ENCODE assay signal across 8 cellular contexts in genomic region chr17:82449883-82450356, GRCh38. TPM values are rescaled to one million over a fixed set of nuclear protein-coding genes. Genes with fewer than 3 reads are reported as not detected.
DNase-seq lines count a peak whose midpoint lies in the region; ATAC-seq, FAIRE-seq and TF ChIP-seq lines count a peak whose summit lies in the region.

No MANE protein-coding gene starts in this region.

- TF ChIP-seq POLR2A in K562 (conservative IDR thresholded peaks at IDR 0.05): no peak
- no peak for TF ChIP-seq POLR2A in stomach (IDR thresholded peaks at IDR 0.05)

- no TSS peak for BruUV-seq in K562 (replicated peaks; lab: Mats Ljungman, UMichigan)

- H3K9me3 ChIP-seq in K562 (replicated peaks; ENCODE audit: control insufficient read depth, insufficient read depth, low read depth, low read length) (no peaks in the 10 kb centered on the region), lung (ENCODE audit: control insufficient read depth in 2 of 2, insufficient read depth in 1 of 2, low read length in 1 of 2) (no peaks in the 10 kb centered on the region), stomach (no peaks in the 10 kb centered on the region)

- 18% methylated on average over 15 of the region's 18 CpGs for WGBS in K562 (ENCODE audit: insufficient coverage, low coverage, missing lambda C conversion rate)
- 33 to 42% methylated on average over 18 of the region's 18 CpGs for WGBS in lung, 2 donors
- 44 to 56% (median 53%) methylated on average over 18 of the region's 18 CpGs for WGBS in stomach, 5 donors

- peak overlapping the region; percentile 85 to 99 for H3K9ac ChIP-seq in K562 (ENCODE audit: insufficient read depth in 1 of 2, low read depth in 2 of 2, low read length in 2 of 2)

- POLR2A ChIA-PET in K562 (lab: Yijun Ruan, JAX): interaction anchor here (1.1 kb wide), 1 partner anchor 16 kb away, joined by 4 read pairs; no protein-coding TSS in a partner anchor

- H2AFZ ChIP-seq in K562 (ENCODE audit: low read depth, low read length): peak overlapping the region; percentile 93

- peaks cover 27% of the 10 kb centered on the region for H3K79me2 ChIP-seq in K562 (ENCODE audit: control insufficient read depth, insufficient read depth, low read length)

- CTCF ChIA-PET in K562 (lab: Yijun Ruan, JAX; ENCODE audit: low intra/inter-chr PET ratio): interaction anchor here (0.6 kb wide), 1 partner anchor 290 kb away, joined by 4 read pairs; no protein-coding TSS in a partner anchor

- H3K36me3 ChIP-seq in K562 (ENCODE audit: control insufficient read depth, insufficient read depth, low read length) (peaks cover 10% of the 10 kb centered on the region; the same call in 2 of the 3 replicates), lung (ENCODE audit: control insufficient read depth in 2 of 2, insufficient read depth in 2 of 2, low read length in 2 of 2) (peaks cover 0 to 13% of the 10 kb centered on the region in 2 donors), stomach (peaks cover 0 to 28% (median 18%) of the 10 kb centered on the region in 4 donors)

- peak overlapping the region; percentile 85 for H3K27ac ChIP-seq in K562 (ENCODE audit: extremely low read depth, low read depth, low read length)
- H3K27ac ChIP-seq in lung (ENCODE audit: low read depth in 1 of 2, low read length in 1 of 2): peak overlapping the region; percentile 95 to 98
- H3K27ac ChIP-seq in stomach: peak overlapping the region; percentile 88 to 97 (median 95)

- H3K4me3 ChIP-seq in K562 (peak overlapping the region; percentile 93), lung (peak overlapping the region; percentile 95), stomach (peak overlapping the region; percentile 77 to 97 (median 86))

- no peaks in the 10 kb centered on the region for H3K9me1 ChIP-seq in K562 (ENCODE audit: control insufficient read depth, insufficient read depth, low read length)

- TF ChIP-seq CTCF in K562 (IDR thresholded peaks at IDR 0.05 in 2 of 3, conservative IDR thresholded peaks at IDR 0.05 in 1 of 3; ENCODE audit: insufficient read depth in 2 of 3, low read depth in 1 of 3, low read length in 3 of 3): no peak
- no peak for TF ChIP-seq CTCF in lung (IDR thresholded peaks at IDR 0.05; ENCODE audit: control extremely low read depth, extremely low read depth)
- no peak for TF ChIP-seq CTCF in stomach (IDR thresholded peaks at IDR 0.05)

- peak; percentile 25 for DNase-seq in RKO (ENCODE audit: low spot score)
- DNase-seq in K562 (ENCODE audit: extremely low read depth in 1 of 4, low spot score in 3 of 4): no peak
- DNase-seq in lung (ENCODE audit: low spot score): no peak
- no peak for DNase-seq in stomach
- no peak for DNase-seq in NCI-H446 (lab: John Stamatoyannopoulos, UW)
- no peak for DNase-seq in NCI-H2081 treated with DMSO at 0.1 percent for 48 hours (lab: John Stamatoyannopoulos, UW)

- intact Hi-C loops in K562 (cut with micrococcal nuclease): no loop called here
- intact Hi-C loops in stomach (cut with DNase I; ENCODE audit: low total_unique reads): no loop called here

- TF ChIP-seq EP300 in K562 (IDR thresholded peaks at IDR 0.05; ENCODE audit: low read length) (no peak), stomach (IDR thresholded peaks at IDR 0.05) (no peak)

- H3K4me2 ChIP-seq in K562 (ENCODE audit: insufficient read depth, low read length): peak overlapping the region; percentile 90

- in situ Hi-C loops in K562 (cut with MboI): no loop called here

- ATAC-seq in GM19023 (IDR thresholded peaks at IDR 0.05; ENCODE audit: unreplicated experiment) (peak; percentile 6), K562 (no peak; the same call in 1 of the 3 replicates), lung (ENCODE audit: insufficient read depth, low FRiP score) (no peak), HG03520 (IDR thresholded peaks at IDR 0.05; ENCODE audit: unreplicated experiment) (no peak)

- H3K4me1 ChIP-seq in K562 (replicated peaks in 1 of 2; ENCODE audit: control insufficient read depth in 2 of 2, insufficient read depth in 2 of 2, low read length in 2 of 2) (peaks cover 21 to 57% of the 10 kb centered on the region in 2 experiments), lung (ENCODE audit: control insufficient read depth in 2 of 2, insufficient read depth in 2 of 2, low read length in 2 of 2) (peaks cover 7 to 21% of the 10 kb centered on the region in 2 donors), stomach (peaks cover 29 to 56% (median 40%) of the 10 kb centered on the region in 4 donors)

- H3K27me3 ChIP-seq in K562 (ENCODE audit: control insufficient read depth in 2 of 2, insufficient read depth in 2 of 2, low read length in 2 of 2): no peaks in the 10 kb centered on the region
- H3K27me3 ChIP-seq in lung (ENCODE audit: control insufficient read depth, insufficient read depth): no peaks in the 10 kb centered on the region
- H3K27me3 ChIP-seq in stomach: no peaks in the 10 kb centered on the region

- H4K20me1 ChIP-seq in K562 (replicated peaks; ENCODE audit: control insufficient read depth, insufficient read depth, low read length): no peaks in the 10 kb centered on the region

- no peak for TF ChIP-seq RAD21 in K562 (CRISPR knock-in tag; conservative IDR thresholded peaks at IDR 0.05 in 1 of 2, IDR thresholded peaks at IDR 0.05 in 1 of 2)

- FAIRE-seq in K562 (lab: Jason Lieb, UNC): no peak

RNA-seq across cellular contexts. Expression of gene CYBC1, which starts 0.6 kb away (rescaled TPM):
- total RNA-seq in K562 (2011; cell fraction: chromatin; rRNA removed; ENCODE audit: low replicate concordance): 155 and 369 TPM in 2 replicates
- 226 and 254 TPM in 2 replicates for total RNA-seq in K562 (2011; cell fraction: nucleolus; rRNA removed)
- total RNA-seq in K562 (2011; cell fraction: nucleoplasm; rRNA removed): 195 and 197 TPM in 2 replicates
- total RNA-seq in K562 (2014; rRNA removed) (51.8 and 54.5 TPM in 2 replicates), K562 (2014; rRNA removed; fragmentation: Illumina TruSeq; extraction: Trizol) (29.5 and 35.8 TPM in 2 replicates), K562 (2015; rRNA removed; fragmentation: Illumina TruSeq; extraction: Trizol) (47.8 and 50.1 TPM in 2 replicates), K562 (2021) (71.4 and 71.8 TPM in 2 replicates), lung (100 to 1,000 TPM in 1 of 2 donors, 10 to 100 TPM in 1; 76.4 to 108 TPM), stomach (100 to 1,000 TPM in 2 of 5 donors, 10 to 100 TPM in 3; 41.5 to 196 (median 53.0) TPM)
- polyA plus RNA-seq in K562 (2011; rRNA removed) (49.9 TPM in 2 replicates), K562 (2014; fragmentation: Illumina TruSeq; extraction: Trizol) (68.5 and 74.8 TPM in 2 replicates), K562 (2014; fragmentation: Nextera tagmentation; extraction: Ambion mirVana) (1 to 10 TPM; 1.3 to 3.8 TPM), K562 (2014; rRNA removed) (64.3 and 64.8 TPM in 2 replicates), lung (100 to 1,000 TPM in 1 of 2 donors, 10 to 100 TPM in 1; 37.4 to 144 TPM), stomach (10 to 100 TPM; 35.9 to 43.4 (median 40.3) TPM)
- polyA plus RNA-seq in K562 (2011; cell fraction: cytosol; rRNA removed): 58.3 and 104 TPM in 2 replicates
- polyA plus RNA-seq in K562 (2011; cell fraction: nucleus; rRNA removed): 149 and 242 TPM in 2 replicates
- polyA plus RNA-seq in K562 (2012): 74.7 and 93.3 TPM in 2 replicates
- 17.2 and 36.1 TPM in 2 replicates for polyA minus RNA-seq in K562 (2011; rRNA and poly(A)+ RNA removed)
- polyA minus RNA-seq in K562 (2011; cell fraction: cytosol; rRNA and poly(A)+ RNA removed): 32.9 and 43.7 TPM in 2 replicates
- 56.5 and 68.9 TPM in 2 replicates for polyA minus RNA-seq in K562 (2011; cell fraction: nucleus; rRNA and poly(A)+ RNA removed)

RNA-seq across cellular contexts. Expression of gene NARF, which starts 8.6 kb away (rescaled TPM):
- 547 and 619 TPM in 2 replicates for total RNA-seq in K562 (2011; cell fraction: chromatin; rRNA removed; ENCODE audit: low replicate concordance)
- total RNA-seq in K562 (2011; cell fraction: nucleolus; rRNA removed): 271 and 284 TPM in 2 replicates
- total RNA-seq in K562 (2011; cell fraction: nucleoplasm; rRNA removed): 322 TPM in 2 replicates
- total RNA-seq in K562 (2014; rRNA removed) (132 and 145 TPM in 2 replicates), K562 (2014; rRNA removed; fragmentation: Illumina TruSeq; extraction: Trizol) (101 and 104 TPM in 2 replicates), K562 (2015; rRNA removed; fragmentation: Illumina TruSeq; extraction: Trizol) (84.1 and 89.0 TPM in 2 replicates), K562 (2021) (272 and 273 TPM in 2 replicates), lung (10 to 100 TPM; 57.7 to 60.1 TPM), stomach (10 to 100 TPM; 29.4 to 83.9 (median 36.2) TPM)
- polyA plus RNA-seq in K562 (2011; rRNA removed) (396 and 423 TPM in 2 replicates), K562 (2014; fragmentation: Illumina TruSeq; extraction: Trizol) (218 and 257 TPM in 2 replicates), K562 (2014; fragmentation: Nextera tagmentation; extraction: Ambion mirVana) (100 to 1,000 TPM in 1 of 2 experiments, 10 to 100 TPM in 1; 60.4 to 114 TPM), K562 (2014; rRNA removed) (250 and 261 TPM in 2 replicates), lung (10 to 100 TPM; 54.7 to 59.8 TPM), stomach (10 to 100 TPM; 71.9 to 78.2 (median 78.1) TPM)
- polyA plus RNA-seq in K562 (2011; cell fraction: cytosol; rRNA removed): 406 and 485 TPM in 2 replicates
- polyA plus RNA-seq in K562 (2011; cell fraction: nucleus; rRNA removed): 513 and 551 TPM in 2 replicates
- 317 and 446 TPM in 2 replicates for polyA plus RNA-seq in K562 (2012)
- polyA minus RNA-seq in K562 (2011; rRNA and poly(A)+ RNA removed): 234 and 254 TPM in 2 replicates
- polyA minus RNA-seq in K562 (2011; cell fraction: cytosol; rRNA and poly(A)+ RNA removed): 143 and 160 TPM in 2 replicates
- 73.8 and 104 TPM in 2 replicates for polyA minus RNA-seq in K562 (2011; cell fraction: nucleus; rRNA and poly(A)+ RNA removed)

RNA-seq across cellular contexts. Expression of gene OGFOD3, which starts 31.5 kb away (rescaled TPM):
- total RNA-seq in K562 (2011; cell fraction: chromatin; rRNA removed; ENCODE audit: low replicate concordance): 39.5 and 85.3 TPM in 2 replicates
- total RNA-seq in K562 (2011; cell fraction: nucleolus; rRNA removed): 68.9 and 71.6 TPM in 2 replicates
- total RNA-seq in K562 (2011; cell fraction: nucleoplasm; rRNA removed): 53.3 and 56.9 TPM in 2 replicates
- 34.7 and 44.7 TPM in 2 replicates for total RNA-seq in K562 (2014; rRNA removed)
- 8.9 and 12.3 TPM in 2 replicates for total RNA-seq in K562 (2014; rRNA removed; fragmentation: Illumina TruSeq; extraction: Trizol)
- 18.0 and 18.9 TPM in 2 replicates for total RNA-seq in K562 (2015; rRNA removed; fragmentation: Illumina TruSeq; extraction: Trizol)
- 40.5 and 43.6 TPM in 2 replicates for total RNA-seq in K562 (2021)
- polyA plus RNA-seq in K562 (2011; rRNA removed): 23.8 and 31.8 TPM in 2 replicates
- polyA plus RNA-seq in K562 (2011; cell fraction: cytosol; rRNA removed): 43.8 and 57.1 TPM in 2 replicates
- polyA plus RNA-seq in K562 (2011; cell fraction: nucleus; rRNA removed): 27.5 and 35.1 TPM in 2 replicates
- 31.5 and 39.2 TPM in 2 replicates for polyA plus RNA-seq in K562 (2012)
- 18.3 and 23.3 TPM in 2 replicates for polyA plus RNA-seq in K562 (2014; fragmentation: Illumina TruSeq; extraction: Trizol)
- 1 to 10 TPM in 1 of 2 experiments, under 1 TPM in 1; 0.69 to 1.8 TPM for polyA plus RNA-seq in K562 (2014; fragmentation: Nextera tagmentation; extraction: Ambion mirVana)
- 33.3 and 34.5 TPM in 2 replicates for polyA plus RNA-seq in K562 (2014; rRNA removed)
- 15.2 and 19.6 TPM in 2 replicates for polyA minus RNA-seq in K562 (2011; rRNA and poly(A)+ RNA removed)
- polyA minus RNA-seq in K562 (2011; cell fraction: cytosol; rRNA and poly(A)+ RNA removed): 27.3 and 39.2 TPM in 2 replicates
- 8.6 and 12.7 TPM in 2 replicates for polyA minus RNA-seq in K562 (2011; cell fraction: nucleus; rRNA and poly(A)+ RNA removed)
- 10 to 100 TPM; 20.6 to 41.6 TPM for total RNA-seq in lung
- 10 to 100 TPM; 28.2 to 31.4 TPM for polyA plus RNA-seq in lung
- 10 to 100 TPM; 10.5 to 30.4 (median 23.2) TPM for total RNA-seq in stomach
- 10 to 100 TPM; 13.9 to 17.3 (median 15.3) TPM for polyA plus RNA-seq in stomach

RNA-seq across cellular contexts. Expression of gene HEXD, which starts 31.8 kb away (rescaled TPM):
- 73.7 and 159 TPM in 2 replicates for total RNA-seq in K562 (2011; cell fraction: chromatin; rRNA removed; ENCODE audit: low replicate concordance)
- 83.4 and 88.2 TPM in 2 replicates for total RNA-seq in K562 (2011; cell fraction: nucleolus; rRNA removed)
- 65.7 and 67.2 TPM in 2 replicates for total RNA-seq in K562 (2011; cell fraction: nucleoplasm; rRNA removed)
- 10.5 and 12.3 TPM in 2 replicates for total RNA-seq in K562 (2014; rRNA removed)
- 5.3 and 6.7 TPM in 2 replicates for total RNA-seq in K562 (2014; rRNA removed; fragmentation: Illumina TruSeq; extraction: Trizol)
- 8.3 and 10.0 TPM in 2 replicates for total RNA-seq in K562 (2015; rRNA removed; fragmentation: Illumina TruSeq; extraction: Trizol)
- total RNA-seq in K562 (2021): 16.9 and 17.5 TPM in 2 replicates
- 20.0 and 22.3 TPM in 2 replicates for polyA plus RNA-seq in K562 (2011; rRNA removed)
- polyA plus RNA-seq in K562 (2011; cell fraction: cytosol; rRNA removed): 9.6 and 16.9 TPM in 2 replicates
- polyA plus RNA-seq in K562 (2011; cell fraction: nucleus; rRNA removed): 208 and 322 TPM in 2 replicates
- 13.2 and 23.9 TPM in 2 replicates for polyA plus RNA-seq in K562 (2012)
- 8.7 and 10.9 TPM in 2 replicates for polyA plus RNA-seq in K562 (2014; fragmentation: Illumina TruSeq; extraction: Trizol)
- 1 to 10 TPM; 1.0 TPM for polyA plus RNA-seq in K562 (2014; fragmentation: Nextera tagmentation; extraction: Ambion mirVana)
- 21.9 and 25.3 TPM in 2 replicates for polyA plus RNA-seq in K562 (2014; rRNA removed)
- polyA minus RNA-seq in K562 (2011; rRNA and poly(A)+ RNA removed): 6.1 and 7.1 TPM in 2 replicates
- polyA minus RNA-seq in K562 (2011; cell fraction: cytosol; rRNA and poly(A)+ RNA removed): 5.5 and 6.5 TPM in 2 replicates
- polyA minus RNA-seq in K562 (2011; cell fraction: nucleus; rRNA and poly(A)+ RNA removed): 28.3 and 30.8 TPM in 2 replicates
- 10 to 100 TPM; 36.9 to 37.8 TPM for total RNA-seq in lung
- polyA plus RNA-seq in lung: 10 to 100 TPM; 28.4 to 57.3 TPM
- total RNA-seq in stomach: 100 to 1,000 TPM in 4 of 5 donors, 10 to 100 TPM in 1; 13.8 to 212 (median 124) TPM
- 100 to 1,000 TPM in 1 of 3 donors, 10 to 100 TPM in 2; 51.9 to 103 (median 93.4) TPM for polyA plus RNA-seq in stomach
